Comparison of ENCODE assay signal across 15 cellular contexts in genomic region chr10:21950566-21950965, GRCh38. TPM values are rescaled to one million over a fixed set of nuclear protein-coding genes. Genes with fewer than 3 reads are reported as not detected.
A peak's percentile ranks its signal among the peaks of the same experiment; 100 is the strongest.
DNase-seq lines count a peak whose midpoint lies in the region; ATAC-seq and TF ChIP-seq lines count a peak whose summit lies in the region.
"Had no signal": no experiment of that assay in that cellular context is flagged by ENCODE, and none has a peak within 500 bp of the region (broad histone marks: within the 10 kb centered on the region; RNA-seq: fewer than 3 reads in every experiment).

No MANE protein-coding gene starts in this region.

- H3K27me3 ChIP-seq in adrenal gland, result no peaks in the 10 kb centered on the region

- DNase-seq in NCI-H226 (peak; percentile 81), amniotic epithelial cell (ENCODE audit: low read depth) (peak; percentile 82), fibroblast of pulmonary artery (ENCODE audit: low read depth) (peak; percentile 15), nephron progenitor cell (no peak), adrenal gland (no peak), putamen (ENCODE audit: low spot score) (no peak), COLO829 (ENCODE audit: low spot score) (no peak)
- DNase-seq: C1 segment of cervical spinal cord; CD4-positive, alpha-beta T cell; DMS79; EL; H7 had no signal

- no peak overlapping the region for H3K27ac ChIP-seq in adrenal gland

- H3K4me3 ChIP-seq in fibroblast of pulmonary artery (replicated peaks; ENCODE audit: low read depth, low read length), result no peak overlapping the region
- no peak overlapping the region for H3K4me3 ChIP-seq in adrenal gland

- TF ChIP-seq CTCF in fibroblast of pulmonary artery (IDR thresholded peaks at IDR 0.05; ENCODE audit: low read length, missing control alignments), result no peak
- TF ChIP-seq CTCF in nephron progenitor cell (IDR thresholded peaks at IDR 0.05), result no peak
- TF ChIP-seq CTCF in adrenal gland (IDR thresholded peaks at IDR 0.05), result no peak

- H3K4me3 Mint-ChIP-seq in nephron progenitor cell, result no peak overlapping the region
- H3K4me3 Mint-ChIP-seq: B cell; CD4-positive, alpha-beta T cell; IgD-negative memory B cell had no signal

- no peak for ATAC-seq in GM19328 (IDR thresholded peaks at IDR 0.05; ENCODE audit: unreplicated experiment)

- H3K27ac Mint-ChIP-seq in nephron progenitor cell, result peak overlapping the region; percentile 1
- H3K27ac Mint-ChIP-seq: B cell; CD4-positive, alpha-beta T cell; IgD-negative memory B cell had no signal

- H3K9me3 Mint-ChIP-seq in nephron progenitor cell, result no peaks in the 10 kb centered on the region
- H3K9me3 Mint-ChIP-seq: CD4-positive, alpha-beta T cell; IgD-negative memory B cell had no signal

- H3K36me3 Mint-ChIP-seq in nephron progenitor cell (ENCODE audit: low read depth), result no peaks in the 10 kb centered on the region

- peaks cover 0 to 22% of the 10 kb centered on the region in 2 donors for H3K4me1 ChIP-seq in adrenal gland (replicated peaks in 1 of 2)

- no peaks in the 10 kb centered on the region for H3K36me3 ChIP-seq in adrenal gland (replicated peaks in 1 of 2)

- no peak for TF ChIP-seq POLR2A in adrenal gland (IDR thresholded peaks at IDR 0.05)

- H3K4me1 Mint-ChIP-seq in nephron progenitor cell, result peaks cover 6% of the 10 kb centered on the region

- intact Hi-C loops in adrenal gland (cut with DNase I), result loop anchor here (10.0 kb wide), 3 partner anchors 206 to 676 kb away; no protein-coding TSS in a partner anchor

- H3K9me3 ChIP-seq in adrenal gland (replicated peaks in 1 of 3), result no peaks in the 10 kb centered on the region

- H3K27me3 Mint-ChIP-seq in nephron progenitor cell (ENCODE audit: low read depth, poor library complexity), result no peaks in the 10 kb centered on the region
- H3K27me3 Mint-ChIP-seq: B cell; CD4-positive, alpha-beta T cell; IgD-negative memory B cell had no signal

- WGBS in adrenal gland, 4 donors, result 79 to 85% (median 82%) methylated on average over 2 of the region's 2 CpGs

RNA-seq across cellular contexts. Expression of gene DNAJC1, which starts 53.0 kb away (rescaled TPM):
- 10 to 100 TPM; 26.4 to 84.4 (median 37.4) TPM for total RNA-seq in adrenal gland
- polyA plus RNA-seq in adrenal gland, result 10 to 100 TPM; 11.0 to 46.4 (median 20.8) TPM

Comparison
In these comparisons a context has a peak if more than half of its experiments do, and no peak if none do; other contexts are left out.
1. DNase-seq: peak in NCI-H226 (single experiment), amniotic epithelial cell (single experiment) and fibroblast of pulmonary artery (single experiment); none in nephron progenitor cell (single experiment), adrenal gland (0 of 7), putamen (single experiment) and COLO829 (single experiment).